In genomic region chr10:68848281-68848680, GRCh38 we compare ENCODE assay signal across 35 cellular contexts. TPM values are rescaled to one million over a fixed set of nuclear protein-coding genes. Genes with fewer than 3 reads are reported as not detected.
"Had no signal": no experiment of that assay in that cellular context is flagged by ENCODE, and none has a peak within 500 bp of the region (broad histone marks: within the 10 kb centered on the region; RNA-seq: fewer than 3 reads in every experiment).

No MANE protein-coding gene starts in this region.

- H3K27ac Mint-ChIP-seq: activated CD4-positive, alpha-beta memory T cell treated with anti-CD3 and anti-CD28 coated beads for 36 hours; activated CD4-positive, alpha-beta T cell treated with anti-CD3 and anti-CD28 coated beads for 36 hours; activated CD4-positive, alpha-beta T cell treated with anti-CD3 and anti-CD28 coated beads, Interleukin-2, amount 10 ng/mL, durations not matched to agents 24 days and 14 days; activated CD8-positive, alpha-beta memory T cell treated with anti-CD3 and anti-CD28 coated beads, Interleukin-2, amount 10 ng/mL, durations not matched to agents 7 days and 5 days; activated CD8-positive, alpha-beta T cell treated with anti-CD3 and anti-CD28 coated beads, Interleukin-2, amount 10 ng/mL, durations not matched to agents 7 days and 5 days; activated naive CD4-positive, alpha-beta T cell treated with anti-CD3 and anti-CD28 coated beads, Interleukin-2, amount 10 ng/mL, durations not matched to agents 7 days and 5 days; activated naive CD4-positive, alpha-beta T cell treated with anti-CD3 and anti-CD28 coated beads, Interleukin-2, amount 50 U/mL, for 72 hours; activated naive CD8-positive, alpha-beta T cell treated with anti-CD3 and anti-CD28 coated beads, Interleukin-2, amount 10 ng/mL, durations not matched to agents 7 days and 5 days; activated T-helper 1 cell treated with anti-CD3 and anti-CD28 coated beads, Interleukin-12 subunit alpha, Interleukin-12 subunit beta, Interleukin-2, Interleukin-4 antibody, amounts not matched to agents 30 ng/mL and 10 ng/mL and 1 ng/mL, durations not matched to agents 14 hours and 24 hours and 36 hours; activated T-helper 2 cell treated with anti-CD3 and anti-CD28 coated beads, Interferon-gamma antibody, Interleukin-2, Interleukin-4, amounts not matched to agents 10 μg/mL and 5 μg/mL and 100 μg/mL, durations not matched to agents 14 hours and 24 hours and 36 hours had no signal

- H3K4me3 Mint-ChIP-seq: activated CD4-positive, alpha-beta memory T cell treated with anti-CD3 and anti-CD28 coated beads for 36 hours; activated CD4-positive, alpha-beta T cell treated with anti-CD3 and anti-CD28 coated beads for 36 hours; activated CD4-positive, alpha-beta T cell treated with anti-CD3 and anti-CD28 coated beads, Interleukin-2, amount 10 ng/mL, durations not matched to agents 24 days and 14 days; activated CD8-positive, alpha-beta memory T cell treated with anti-CD3 and anti-CD28 coated beads, Interleukin-2, amount 10 ng/mL, durations not matched to agents 7 days and 5 days; activated CD8-positive, alpha-beta T cell treated with anti-CD3 and anti-CD28 coated beads, Interleukin-2, amount 10 ng/mL, durations not matched to agents 7 days and 5 days; activated naive CD4-positive, alpha-beta T cell treated with anti-CD3 and anti-CD28 coated beads, Interleukin-2, amount 10 ng/mL, durations not matched to agents 7 days and 5 days; activated naive CD8-positive, alpha-beta T cell treated with anti-CD3 and anti-CD28 coated beads, Interleukin-2, amount 10 ng/mL, durations not matched to agents 7 days and 5 days; activated T-helper 1 cell treated with anti-CD3 and anti-CD28 coated beads, Interleukin-12 subunit alpha, Interleukin-12 subunit beta, Interleukin-2, Interleukin-4 antibody, amounts not matched to agents 30 ng/mL and 10 ng/mL and 1 ng/mL, durations not matched to agents 14 hours and 24 hours and 36 hours had no signal

- DNase-seq: activated CD4-positive, alpha-beta memory T cell treated with anti-CD3 and anti-CD28 coated beads for 36 hours; activated CD4-positive, alpha-beta T cell treated with anti-CD3 and anti-CD28 coated beads for 36 hours; activated CD4-positive, alpha-beta T cell treated with anti-CD3 and anti-CD28 coated beads, Interleukin-2, amount 10 ng/mL, durations not matched to agents 24 days and 14 days; activated CD4-positive, CD25-positive, alpha-beta regulatory T cell; activated CD4-positive, CD25-positive, alpha-beta regulatory T cell treated with anti-CD3 and anti-CD28 coated beads, Interleukin-2, amount 50 U/mL, for 72 hours; activated CD8-positive, alpha-beta memory T cell treated with anti-CD3 and anti-CD28 coated beads, Interleukin-2, amount 10 ng/mL, durations not matched to agents 7 days and 5 days; activated CD8-positive, alpha-beta memory T cell treated with anti-CD3 and anti-CD28 coated beads, Interleukin-2, amount 50 U/mL, for 4 hours; activated CD8-positive, alpha-beta T cell treated with anti-CD3 and anti-CD28 coated beads, Interleukin-2, amount 10 ng/mL, durations not matched to agents 7 days and 5 days; activated gamma-delta T cell; activated naive CD4-positive, alpha-beta T cell; activated naive CD4-positive, alpha-beta T cell treated with anti-CD3 and anti-CD28 coated beads, Interleukin-2, amount 10 ng/mL, durations not matched to agents 7 days and 5 days; activated naive CD8-positive, alpha-beta T cell treated with anti-CD3 and anti-CD28 coated beads, Interleukin-2, amount 10 ng/mL, durations not matched to agents 7 days and 5 days; activated T-cell treated with anti-CD3 and anti-CD28 coated beads, Interleukin-2, amount 50 U/mL, for 1 hour; activated T-cell treated with anti-CD3 and anti-CD28 coated beads, Interleukin-2, amount 50 U/mL, for 48 hours; amniotic stem cell; anterior cingulate cortex; brain microvascular endothelial cell; caudate nucleus; cerebellar nuclear complex; colonic mucosa; effector CD8-positive, alpha-beta T cell; esophagus squamous epithelium; foreskin melanocyte; heart right ventricle; T-helper 2 cell had no signal

- H3K9me3 ChIP-seq: colonic mucosa, esophagus squamous epithelium, gastroesophageal sphincter had no signal

- H3K4me1 Mint-ChIP-seq: activated CD4-positive, alpha-beta T cell treated with anti-CD3 and anti-CD28 coated beads for 36 hours; activated CD4-positive, alpha-beta T cell treated with anti-CD3 and anti-CD28 coated beads, Interleukin-2, amount 10 ng/mL, durations not matched to agents 24 days and 14 days; activated CD8-positive, alpha-beta memory T cell treated with anti-CD3 and anti-CD28 coated beads, Interleukin-2, amount 10 ng/mL, durations not matched to agents 7 days and 5 days; activated naive CD4-positive, alpha-beta T cell treated with anti-CD3 and anti-CD28 coated beads, Interleukin-2, amount 10 ng/mL, durations not matched to agents 7 days and 5 days; activated naive CD8-positive, alpha-beta T cell treated with anti-CD3 and anti-CD28 coated beads, Interleukin-2, amount 10 ng/mL, durations not matched to agents 7 days and 5 days had no signal

- FAIRE-seq: astrocyte, bronchial epithelial cell, endometrium, endothelial cell of umbilical vein had no signal

- H3K27me3 Mint-ChIP-seq: activated CD4-positive, alpha-beta memory T cell treated with anti-CD3 and anti-CD28 coated beads for 36 hours; activated CD4-positive, alpha-beta T cell treated with anti-CD3 and anti-CD28 coated beads for 36 hours; activated CD4-positive, alpha-beta T cell treated with anti-CD3 and anti-CD28 coated beads, Interleukin-2, amount 10 ng/mL, durations not matched to agents 24 days and 14 days; activated naive CD8-positive, alpha-beta T cell treated with anti-CD3 and anti-CD28 coated beads, Interleukin-2, amount 10 ng/mL, durations not matched to agents 7 days and 5 days had no signal

- H3K27ac ChIP-seq: brain microvascular endothelial cell, colonic mucosa, epithelial cell of prostate, esophagus squamous epithelium, gastroesophageal sphincter, heart right ventricle had no signal

- H3K4me1 ChIP-seq: colonic mucosa, esophagus squamous epithelium, gastroesophageal sphincter, heart right ventricle had no signal

- H3K36me3 Mint-ChIP-seq: activated CD8-positive, alpha-beta memory T cell treated with anti-CD3 and anti-CD28 coated beads, Interleukin-2, amount 10 ng/mL, durations not matched to agents 7 days and 5 days; activated naive CD4-positive, alpha-beta T cell treated with anti-CD3 and anti-CD28 coated beads, Interleukin-2, amount 10 ng/mL, durations not matched to agents 7 days and 5 days; activated naive CD4-positive, alpha-beta T cell treated with anti-CD3 and anti-CD28 coated beads, Interleukin-2, amount 50 U/mL, for 72 hours; activated naive CD8-positive, alpha-beta T cell treated with anti-CD3 and anti-CD28 coated beads, Interleukin-2, amount 10 ng/mL, durations not matched to agents 7 days and 5 days had no signal

- ATAC-seq: activated CD4-positive, alpha-beta T cell treated with anti-CD3 and anti-CD28 coated beads for 36 hours; activated CD8-positive, alpha-beta memory T cell treated with anti-CD3 and anti-CD28 coated beads, Interleukin-2, amount 10 ng/mL, durations not matched to agents 7 days and 5 days; activated CD8-positive, alpha-beta T cell treated with anti-CD3 and anti-CD28 coated beads, Interleukin-2, amount 10 ng/mL, durations not matched to agents 7 days and 5 days; activated naive CD4-positive, alpha-beta T cell treated with anti-CD3 and anti-CD28 coated beads, Interleukin-2, amount 50 U/mL, for 72 hours; gastroesophageal sphincter; heart right ventricle had no signal

- H3K36me3 ChIP-seq: brain microvascular endothelial cell, colonic mucosa, esophagus squamous epithelium, gastroesophageal sphincter, heart right ventricle had no signal

- H3K4me3 ChIP-seq: colonic mucosa, esophagus squamous epithelium, gastroesophageal sphincter, heart right ventricle had no signal

- H3K27me3 ChIP-seq: brain microvascular endothelial cell, colonic mucosa, esophagus squamous epithelium, gastroesophageal sphincter, heart right ventricle had no signal

- H3K9me3 Mint-ChIP-seq: activated CD4-positive, alpha-beta memory T cell treated with anti-CD3 and anti-CD28 coated beads for 36 hours; activated CD4-positive, alpha-beta T cell treated with anti-CD3 and anti-CD28 coated beads, Interleukin-2, amount 10 ng/mL, durations not matched to agents 24 days and 14 days; activated naive CD4-positive, alpha-beta T cell treated with anti-CD3 and anti-CD28 coated beads, Interleukin-2, amount 10 ng/mL, durations not matched to agents 7 days and 5 days; activated naive CD4-positive, alpha-beta T cell treated with anti-CD3 and anti-CD28 coated beads, Interleukin-2, amount 50 U/mL, for 72 hours; activated naive CD8-positive, alpha-beta T cell treated with anti-CD3 and anti-CD28 coated beads, Interleukin-2, amount 10 ng/mL, durations not matched to agents 7 days and 5 days; activated T-helper 1 cell treated with anti-CD3 and anti-CD28 coated beads, Interleukin-12 subunit alpha, Interleukin-12 subunit beta, Interleukin-2, Interleukin-4 antibody, amounts not matched to agents 30 ng/mL and 10 ng/mL and 1 ng/mL, durations not matched to agents 14 hours and 24 hours and 36 hours; activated T-helper 2 cell treated with anti-CD3 and anti-CD28 coated beads, Interferon-gamma antibody, Interleukin-2, Interleukin-4, amounts not matched to agents 10 μg/mL and 5 μg/mL and 100 μg/mL, durations not matched to agents 14 hours and 24 hours and 36 hours had no signal

RNA-seq across cellular contexts. Expression of gene STOX1, which starts 20.9 kb away (rescaled TPM):
- total RNA-seq: glomerular endothelial cell had no signal
